Comparison of ENCODE assay signal across 24 cellular contexts in the genomic region with DNA sequence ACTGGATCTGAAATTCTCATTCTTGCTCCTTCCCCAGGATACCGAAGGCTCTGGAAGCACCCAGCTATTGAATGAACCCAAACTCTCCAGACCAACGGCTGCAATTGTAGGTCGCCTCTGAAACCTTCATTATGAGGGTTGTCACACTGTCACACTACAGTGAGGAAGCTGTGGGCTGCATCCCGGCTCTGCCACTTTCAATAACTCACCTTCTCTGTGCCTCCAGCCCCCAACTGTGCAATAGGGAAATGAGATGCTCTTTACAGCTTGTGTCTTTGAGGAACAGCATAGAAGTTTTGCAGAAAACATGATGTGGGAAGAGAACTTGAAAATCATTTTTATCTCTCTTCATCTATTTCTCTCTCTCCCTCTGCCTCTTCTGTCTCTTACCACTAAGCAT.
DNase-seq lines count a peak whose midpoint lies in the region; ATAC-seq, FAIRE-seq and TF ChIP-seq lines count a peak whose summit lies in the region.
"Had no signal": no experiment of that assay in that cellular context is flagged by ENCODE, and none has a peak within 500 bp of the region (broad histone marks: within the 10 kb centered on the region; RNA-seq: fewer than 3 reads in every experiment).

No MANE protein-coding gene starts in this region.

- H3K4me1 ChIP-seq in Karpas-422 (ENCODE audit: low read length), result peaks cover 23% of the 10 kb centered on the region
- peaks cover 16% of the 10 kb centered on the region for H3K4me1 ChIP-seq in mesenchymal stem cell (ENCODE audit: control insufficient read depth, insufficient read depth, low read depth, low read length)
- H3K4me1 ChIP-seq in pancreas, result no peaks in the 10 kb centered on the region
- H3K4me1 ChIP-seq: BE2C, Peyer's patch had no signal

- no peak for ATAC-seq in T-helper 17 cell
- no peak for ATAC-seq in pancreas
- ATAC-seq in GM18867 (IDR thresholded peaks at IDR 0.05; ENCODE audit: unreplicated experiment), result no peak
- ATAC-seq: A549, HepG2 had no signal

- H3K36me3 ChIP-seq in Karpas-422 (ENCODE audit: insufficient read depth, low read length) (no peaks in the 10 kb centered on the region), mesenchymal stem cell (ENCODE audit: control insufficient read depth in 1 of 2, insufficient read depth in 2 of 2, low read depth in 1 of 2, low read length in 2 of 2) (peaks cover 0 to 9% of the 10 kb centered on the region in 2 experiments), pancreas (no peaks in the 10 kb centered on the region)
- H3K36me3 ChIP-seq: BE2C, Peyer's patch, SJSA1 had no signal

- no peak overlapping the region for H3K14ac ChIP-seq in mesenchymal stem cell (ENCODE audit: low read length in 2 of 2)

- peak overlapping the region; percentile 69 for H2AK5ac ChIP-seq in mesenchymal stem cell (ENCODE audit: low read length, severe bottlenecking)

- no peak overlapping the region for H3K27ac ChIP-seq in Karpas-422 (ENCODE audit: low read length)
- H3K27ac ChIP-seq in mesenchymal stem cell (ENCODE audit: low read length, poor library complexity, severe bottlenecking), result no peak overlapping the region
- H3K27ac ChIP-seq in pancreas, result no peak overlapping the region
- H3K27ac ChIP-seq: A549, GM23248, HL-60, Peyer's patch, SJSA1 had no signal

- H3K9ac ChIP-seq in Karpas-422 (ENCODE audit: low read length), result no peak overlapping the region
- H3K9ac ChIP-seq in mesenchymal stem cell (ENCODE audit: low read length), result no peak overlapping the region
- H3K9ac ChIP-seq: GM23248 had no signal

- peaks cover 32% of the 10 kb centered on the region for H3K4me1 Mint-ChIP-seq in activated T-cell treated with anti-CD3 and anti-CD28 coated beads, Interleukin-2, amount 50 U/mL, for 24 hours (ENCODE audit: low read depth)
- H3K4me1 Mint-ChIP-seq in T-helper 17 cell (peaks cover 14% of the 10 kb centered on the region), type B pancreatic cell (ENCODE audit: unreplicated experiment) (peaks cover 9% of the 10 kb centered on the region)

- H3K9me3 ChIP-seq in Karpas-422 (ENCODE audit: low read length), result no peaks in the 10 kb centered on the region
- no peaks in the 10 kb centered on the region for H3K9me3 ChIP-seq in T-helper 17 cell (ENCODE audit: control insufficient read depth, low read length, poor library complexity, severe bottlenecking)
- no peaks in the 10 kb centered on the region for H3K9me3 ChIP-seq in mesenchymal stem cell (ENCODE audit: control insufficient read depth, low read length)
- H3K9me3 ChIP-seq in pancreas, result no peaks in the 10 kb centered on the region
- H3K9me3 ChIP-seq: A549, BE2C, Peyer's patch, SJSA1 had no signal

- H3K27ac Mint-ChIP-seq in activated T-cell treated with anti-CD3 and anti-CD28 coated beads, Interleukin-2, amount 50 U/mL, for 24 hours, result no peak overlapping the region
- H3K27ac Mint-ChIP-seq in T-helper 17 cell, result peak overlapping the region; percentile 39
- H3K27ac Mint-ChIP-seq in type B pancreatic cell, result no peak overlapping the region
- H3K27ac Mint-ChIP-seq: H9, HFFc6 had no signal

- no peak overlapping the region for H3K4ac ChIP-seq in mesenchymal stem cell (ENCODE audit: low read depth in 1 of 2, low read length in 2 of 2)

- H3K27me3 Mint-ChIP-seq in activated T-cell treated with anti-CD3 and anti-CD28 coated beads, Interleukin-2, amount 50 U/mL, for 24 hours, result no peaks in the 10 kb centered on the region
- no peaks in the 10 kb centered on the region for H3K27me3 Mint-ChIP-seq in T-helper 17 cell
- peaks cover 12% of the 10 kb centered on the region for H3K27me3 Mint-ChIP-seq in type B pancreatic cell

- H3K79me2 ChIP-seq in Karpas-422 (ENCODE audit: low read length), result no peaks in the 10 kb centered on the region

- no peaks in the 10 kb centered on the region for H3K79me1 ChIP-seq in mesenchymal stem cell (replicated peaks; ENCODE audit: low read length, poor library complexity, severe bottlenecking)

- H2AFZ ChIP-seq in Karpas-422 (ENCODE audit: low read length), result no peak overlapping the region
- no peak overlapping the region for H2AFZ ChIP-seq in mesenchymal stem cell (ENCODE audit: low read depth, low read length)
- H2AFZ ChIP-seq: GM23248 had no signal

- peak; percentile 25 for DNase-seq in activated T-cell treated with anti-CD3 and anti-CD28 coated beads, Interleukin-2, amount 50 U/mL, for 24 hours
- DNase-seq in activated T-cell treated with anti-CD3 and anti-CD28 coated beads, Interleukin-2, amount 50 U/mL, for 48 hours, result no peak
- peak; percentile 68 for DNase-seq in Karpas-422
- no peak for DNase-seq in T-helper 17 cell
- DNase-seq in mesenchymal stem cell, result no peak
- no peak for DNase-seq in pancreas
- DNase-seq in type B pancreatic cell (ENCODE audit: extremely low spot score, unreplicated experiment), result no peak
- DNase-seq: BE2C, DMS53, GDM1, GM23248, H9, HFFc6, KBM-7, NCI-H1694 treated with DMSO at 0.1 percent for 48 hours, NCI-H2081 treated with DMSO at 0.1 percent for 48 hours, NCI-H526, Peyer's patch had no signal

- no peaks in the 10 kb centered on the region for H4K20me1 ChIP-seq in Karpas-422 (ENCODE audit: insufficient read depth, low read depth, low read length)

- no peak for FAIRE-seq in pancreas (lab: Jason Lieb, UNC)
- FAIRE-seq: A549, D721Med, HepG2 had no signal

- no peak overlapping the region for H2BK5ac ChIP-seq in mesenchymal stem cell (ENCODE audit: low read depth, low read length, poor library complexity, severe bottlenecking)

- no peak overlapping the region for H3K4me3 Mint-ChIP-seq in activated T-cell treated with anti-CD3 and anti-CD28 coated beads, Interleukin-2, amount 50 U/mL, for 24 hours
- H3K4me3 Mint-ChIP-seq in T-helper 17 cell (no peak overlapping the region), type B pancreatic cell (no peak overlapping the region)
- H3K4me3 Mint-ChIP-seq: H9, HFFc6 had no signal

- no peaks in the 10 kb centered on the region for H3K9me3 Mint-ChIP-seq in activated T-cell treated with anti-CD3 and anti-CD28 coated beads, Interleukin-2, amount 50 U/mL, for 24 hours
- H3K9me3 Mint-ChIP-seq in type B pancreatic cell, result peaks cover 2% of the 10 kb centered on the region
- H3K9me3 Mint-ChIP-seq: H9, HFFc6 had no signal

- H3K36me3 Mint-ChIP-seq in activated T-cell treated with anti-CD3 and anti-CD28 coated beads, Interleukin-2, amount 50 U/mL, for 24 hours (ENCODE audit: low read depth), result no peaks in the 10 kb centered on the region
- H3K36me3 Mint-ChIP-seq in T-helper 17 cell (ENCODE audit: low read depth) (peaks cover 9% of the 10 kb centered on the region), type B pancreatic cell (no peaks in the 10 kb centered on the region)

- intact Hi-C loops in pancreas (cut with DNase I), result no loop called here

- no peak overlapping the region for H4K8ac ChIP-seq in mesenchymal stem cell (ENCODE audit: low read length)

- no peak overlapping the region for H2BK15ac ChIP-seq in mesenchymal stem cell (ENCODE audit: low read depth, poor library complexity, severe bottlenecking)

- H3K4me3 ChIP-seq in Karpas-422 (ENCODE audit: low read length) (no peak overlapping the region), mesenchymal stem cell (ENCODE audit: insufficient read depth in 1 of 2, low read depth in 1 of 2, low read length in 2 of 2) (no peak overlapping the region), pancreas (no peak overlapping the region)
- H3K4me3 ChIP-seq: A549, GM23248, Peyer's patch, SJSA1 had no signal

- H2BK120ac ChIP-seq in mesenchymal stem cell (ENCODE audit: low read depth, low read length), result no peak overlapping the region

- no peak overlapping the region for H4K91ac ChIP-seq in mesenchymal stem cell (ENCODE audit: low read length)

- no peak for TF ChIP-seq CTCF in pancreas (IDR thresholded peaks at IDR 0.05)
- no peak for TF ChIP-seq CTCF in type B pancreatic cell (conservative IDR thresholded peaks at IDR 0.05)

- H2BK12ac ChIP-seq in mesenchymal stem cell (ENCODE audit: low read length in 2 of 2), result no peak overlapping the region

- H3K4me2 ChIP-seq in Karpas-422 (ENCODE audit: low read depth, low read length, poor library complexity, severe bottlenecking) (no peak overlapping the region), mesenchymal stem cell (ENCODE audit: low read length, poor library complexity, severe bottlenecking) (no peak overlapping the region)
- H3K4me2 ChIP-seq: A549 had no signal

- H3K23ac ChIP-seq in mesenchymal stem cell (ENCODE audit: low read length in 2 of 2), result no peak overlapping the region

- WGBS in mesenchymal stem cell, result 89% methylated on average over 4 of the region's 4 CpGs
- 86 to 88% methylated on average over 4 of the region's 4 CpGs for WGBS in pancreas, 2 donors

- no peaks in the 10 kb centered on the region for H3K9me2 ChIP-seq in Karpas-422 (replicated peaks; ENCODE audit: insufficient read depth, low read length)

- H3K27me3 ChIP-seq in Karpas-422 (ENCODE audit: low read length) (no peaks in the 10 kb centered on the region), mesenchymal stem cell (ENCODE audit: control insufficient read depth in 1 of 2, insufficient read depth in 1 of 2, low read length in 2 of 2) (no peaks in the 10 kb centered on the region), pancreas (no peaks in the 10 kb centered on the region)
- H3K27me3 ChIP-seq: Peyer's patch, SJSA1 had no signal

- H3K18ac ChIP-seq in mesenchymal stem cell (ENCODE audit: low read depth in 1 of 2, low read length in 2 of 2), result no peak overlapping the region

Comparison
In these comparisons a context has a peak if more than half of its experiments do, and no peak if none do; other contexts are left out.
1. DNase-seq: peak in activated T-cell treated with anti-CD3 and anti-CD28 coated beads, Interleukin-2, amount 50 U/mL, for 24 hours (single experiment) and Karpas-422 (single experiment); none in activated T-cell treated with anti-CD3 and anti-CD28 coated beads, Interleukin-2, amount 50 U/mL, for 48 hours (0 of 2), T-helper 17 cell (0 of 3), mesenchymal stem cell (single experiment), pancreas (0 of 6) and type B pancreatic cell (single experiment).